8 cellular contexts compared by ENCODE assay signal in genomic region chr22:50326959-50327710, GRCh38. TPM values are rescaled to one million over a fixed set of nuclear protein-coding genes. Genes with fewer than 3 reads are reported as not detected.
DNase-seq lines count a peak whose midpoint lies in the region; ATAC-seq and TF ChIP-seq lines count a peak whose summit lies in the region.

Gene DENND6B (minus strand): TSS chr22:50327012. CDS start chr22:50326988, 24 bp downstream.

- ATAC-seq in GM21786 (IDR thresholded peaks at IDR 0.05; ENCODE audit: unreplicated experiment) = peak; percentile 62
- peak; percentile 97 for ATAC-seq in left ventricle myocardium superior
- ATAC-seq in aorta (ENCODE audit: low FRiP score) = peak; percentile 97

- H3K27ac ChIP-seq in prostate gland (peak within 1 kb of the TSS; percentile 89 to 93), aorta (ENCODE audit: low read depth in 1 of 2, low read length in 2 of 2) (peak within 1 kb of the TSS; percentile 4 to 39)

- TF ChIP-seq CTCF in Loucy (conservative IDR thresholded peaks at IDR 0.05; ENCODE audit: low read length) (0 out of 2 replicates have a peak, but pooled peaks have one; percentile 22), prostate gland (IDR thresholded peaks at IDR 0.05) (peak; percentile 27 to 94 (median 70))

- no peaks in the 10 kb centered on the region for H3K9me2 ChIP-seq in Loucy (replicated peaks; ENCODE audit: low read depth, low read length)

- H3K4me1 ChIP-seq in Loucy (ENCODE audit: insufficient read depth, low read length, poor library complexity, severe bottlenecking) (peaks cover 7% of the 10 kb centered on the region), prostate gland (replicated peaks) (no peaks in the 10 kb centered on the region), aorta (ENCODE audit: control insufficient read depth in 1 of 2, insufficient read depth in 2 of 2, low read length in 2 of 2) (no peaks in the 10 kb centered on the region)

- no peaks in the 10 kb centered on the region for H3K9me3 ChIP-seq in Loucy (ENCODE audit: insufficient read depth, low read depth, low read length)
- no peaks in the 10 kb centered on the region for H3K9me3 ChIP-seq in prostate gland
- H3K9me3 ChIP-seq in aorta (ENCODE audit: control insufficient read depth, low read length) = no peaks in the 10 kb centered on the region

- peak; percentile 74 for DNase-seq in ELF-1 (ENCODE audit: low read depth, low spot score)
- DNase-seq in T follicular helper cell (ENCODE audit: low read depth) = peak; percentile 42
- DNase-seq in amniotic epithelial cell (ENCODE audit: low read depth) = peak; percentile 56
- peak; percentile 94 for DNase-seq in left ventricle myocardium superior
- peak; percentile 76 for DNase-seq in prostate gland (ENCODE audit: low spot score)
- DNase-seq in aorta = peak; percentile 87 to 93

- H3K27me3 ChIP-seq in Loucy (ENCODE audit: insufficient read depth, low read length, poor library complexity, severe bottlenecking) = no peaks in the 10 kb centered on the region
- H3K27me3 ChIP-seq in prostate gland (replicated peaks; ENCODE audit: insufficient read depth) = no peaks in the 10 kb centered on the region
- H3K27me3 ChIP-seq in aorta (ENCODE audit: control insufficient read depth in 1 of 2, insufficient read depth in 2 of 2, low read length in 1 of 2) = no peaks in the 10 kb centered on the region

- H4K20me1 ChIP-seq in Loucy (ENCODE audit: insufficient read depth, low read length, poor library complexity, severe bottlenecking) = no peaks in the 10 kb centered on the region

- TF ChIP-seq POLR2A in prostate gland (IDR thresholded peaks at IDR 0.05) = peak; percentile 28

- 0% methylated on average over 42 of the region's 104 CpGs for WGBS in prostate gland
- WGBS in aorta, 2 donors = 3 to 5% methylated on average over 48 to 104 of the region's 104 CpGs

- H3K4me2 ChIP-seq in Loucy (ENCODE audit: low read depth, low read length, poor library complexity, severe bottlenecking) = peak within 1 kb of the TSS; percentile 81

- no peaks in the 10 kb centered on the region for H3F3A ChIP-seq in Loucy (ENCODE audit: low read depth)

- intact Hi-C loops in left ventricle myocardium superior (cut with micrococcal nuclease) = loop anchor here (10.0 kb wide), 1 partner anchor 52 kb away; the partner anchor contains the start of gene MAPK11
- intact Hi-C loops in prostate gland (cut with DNase I) = loop anchor here (1.0 kb wide), 1 partner anchor 53 kb away; no protein-coding TSS in a partner anchor
- intact Hi-C loops in aorta (cut with DNase I) = loop anchor here (1.0 to 5.0 kb wide), 3 partner anchors 50 to 75 kb away; partner anchors contain the start of gene HDAC10 (in 1 of the 2)

- peak within 1 kb of the TSS; percentile 93 for H3K4me3 ChIP-seq in Loucy (ENCODE audit: low read length, poor library complexity, severe bottlenecking)
- H3K4me3 ChIP-seq in prostate gland = peak within 1 kb of the TSS; percentile 83 to 85
- peak within 1 kb of the TSS; percentile 46 to 60 for H3K4me3 ChIP-seq in aorta (ENCODE audit: low read length in 2 of 2)

- H3K9ac ChIP-seq in Loucy (ENCODE audit: low read depth, low read length, poor library complexity, severe bottlenecking) = peak within 1 kb of the TSS; percentile 96

- no peaks in the 10 kb centered on the region for H3K36me3 ChIP-seq in Loucy (ENCODE audit: insufficient read depth, low read length)
- H3K36me3 ChIP-seq in prostate gland = no peaks in the 10 kb centered on the region
- no peaks in the 10 kb centered on the region for H3K36me3 ChIP-seq in aorta (ENCODE audit: control insufficient read depth in 1 of 2, insufficient read depth in 2 of 2, low read length in 1 of 2)

- peak within 1 kb of the TSS; percentile 94 for H2AFZ ChIP-seq in Loucy (ENCODE audit: low read length)

- no peaks in the 10 kb centered on the region for H3K79me2 ChIP-seq in Loucy (ENCODE audit: insufficient read depth, low read length)

RNA-seq across cellular contexts. Expression of gene DENND6B, which starts in this region (rescaled TPM):
- total RNA-seq in left ventricle myocardium superior = 1.4 TPM
- 10 to 100 TPM in 1 of 2 donors, 1 to 10 TPM in 1; 9.6 to 19.6 TPM for total RNA-seq in prostate gland
- total RNA-seq in aorta = 1 to 10 TPM; 2.3 to 7.0 TPM
- 1 to 10 TPM in 1 of 2 donors, under 1 TPM in 1; 0.25 to 7.5 TPM for polyA plus RNA-seq in aorta

Comparison
In these comparisons a context has a peak if more than half of its experiments do, and no peak if none do; other contexts are left out.
1. Peak in every context shown above with its lines: DNase-seq, ATAC-seq, H3K4me3 ChIP-seq and H3K27ac ChIP-seq.
2. DNase-seq: peak in every context shown above with its lines; median percentile 94 in left ventricle myocardium superior; 90 in aorta; 76 in prostate gland; 74 in ELF-1; 56 in amniotic epithelial cell; 42 in T follicular helper cell.